Comparison of ENCODE assay signal across 8 cellular contexts in genomic region chr6:5025911-5026819, GRCh38.
A peak's percentile ranks its signal among the peaks of the same experiment; 100 is the strongest.
DNase-seq lines count a peak whose midpoint lies in the region; ATAC-seq and TF ChIP-seq lines count a peak whose summit lies in the region.

No MANE protein-coding gene starts in this region.

- peak overlapping the region; percentile 81 for H3K9ac ChIP-seq in iPS-15b (ENCODE audit: low read depth, low read length)

- TF ChIP-seq CTCF in astrocyte of the cerebellum (IDR thresholded peaks at IDR 0.05; ENCODE audit: low read depth, low read length, missing control alignments) = no peak

- in situ Hi-C loops in astrocyte of the cerebellum (cut with HindIII; ENCODE audit: low sequenced_read_pairs) = no loop called here

- H3K9me3 ChIP-seq in iPS-15b (ENCODE audit: control insufficient read depth, insufficient read depth, low read length) = no peaks in the 10 kb centered on the region

- H3K4me3 ChIP-seq in astrocyte of the cerebellum (ENCODE audit: low read depth, low read length) = peak overlapping the region; percentile 51
- peak overlapping the region; percentile 77 for H3K4me3 ChIP-seq in iPS-15b (ENCODE audit: low read depth, low read length)

- no peaks in the 10 kb centered on the region for H3K4me1 ChIP-seq in iPS-15b (ENCODE audit: control insufficient read depth, insufficient read depth, low read length)

- no peaks in the 10 kb centered on the region for H3K27me3 ChIP-seq in iPS-15b (ENCODE audit: control insufficient read depth, insufficient read depth, low read length)

- no peaks in the 10 kb centered on the region for H3K36me3 ChIP-seq in iPS-15b (ENCODE audit: control insufficient read depth, insufficient read depth, low read length)

- peak; percentile 90 for DNase-seq in ELF-1 (ENCODE audit: low read depth, low spot score)
- peak; percentile 63 for DNase-seq in NCI-H2227 (lab: John Stamatoyannopoulos, UW; ENCODE audit: unreplicated experiment)
- no peak for DNase-seq in astrocyte of the cerebellum (ENCODE audit: low read depth)
- DNase-seq in retina = peak; percentile 88

- ATAC-seq in HG03108 (IDR thresholded peaks at IDR 0.05; ENCODE audit: unreplicated experiment) = no peak
- ATAC-seq in GM18858 (IDR thresholded peaks at IDR 0.05; ENCODE audit: unreplicated experiment) = no peak
- no peak for ATAC-seq in HG03460 (IDR thresholded peaks at IDR 0.05; ENCODE audit: unreplicated experiment)
